In genomic region chr3:134625885-134626741, GRCh38 we compare ENCODE assay signal across 20 cellular contexts. TPM values are rescaled to one million over a fixed set of nuclear protein-coding genes. Genes with fewer than 3 reads are reported as not detected.
DNase-seq lines count a peak whose midpoint lies in the region; ATAC-seq and TF ChIP-seq lines count a peak whose summit lies in the region.
"Had no signal": no experiment of that assay in that cellular context is flagged by ENCODE, and none has a peak within 500 bp of the region (broad histone marks: within the 10 kb centered on the region; RNA-seq: fewer than 3 reads in every experiment).

No MANE protein-coding gene starts in this region.

- H3K4me2 ChIP-seq in neuronal stem cell (ENCODE audit: insufficient read depth, low read length, poor library complexity, severe bottlenecking): no peak overlapping the region
- H3K4me2 ChIP-seq: KMS-11 had no signal

- no peaks in the 10 kb centered on the region for H3K79me1 ChIP-seq in neuronal stem cell (ENCODE audit: low read depth, low read length)

- no peak overlapping the region for H3K27ac Mint-ChIP-seq in effector memory CD8-positive, alpha-beta T cell
- H3K27ac Mint-ChIP-seq: IgD-negative memory B cell had no signal

- peaks cover 0 to 9% of the 10 kb centered on the region in 2 donors for H3K9me3 Mint-ChIP-seq in effector memory CD8-positive, alpha-beta T cell

- H4K8ac ChIP-seq in neuronal stem cell (ENCODE audit: low read depth, low read length): no peak overlapping the region

- H4K91ac ChIP-seq in neuronal stem cell (ENCODE audit: low read depth, low read length, poor library complexity): no peak overlapping the region

- H2BK120ac ChIP-seq in neuronal stem cell (ENCODE audit: low read depth, low read length): no peak overlapping the region

- no peak overlapping the region for H3K4me3 Mint-ChIP-seq in effector memory CD8-positive, alpha-beta T cell
- H3K4me3 Mint-ChIP-seq: IgD-negative memory B cell had no signal

- no peak overlapping the region for H3K4me3 ChIP-seq in coronary artery
- H3K4me3 ChIP-seq in neuronal stem cell (ENCODE audit: low read length in 2 of 2): no peak overlapping the region
- H3K4me3 ChIP-seq in vagina: no peak overlapping the region
- H3K4me3 ChIP-seq: SJSA1 had no signal

- DNase-seq in cardiac septum (ENCODE audit: low spot score) (peak; percentile 51), left cardiac atrium (no peak), coronary artery (ENCODE audit: low spot score) (peak; percentile 53), neuronal stem cell (ENCODE audit: low spot score) (no peak), vagina (ENCODE audit: extremely low spot score in 2 of 2) (peak; percentile 71 to 90), DMS 273 treated with DMSO at 0.1 percent for 48 hours (lab: John Stamatoyannopoulos, UW) (no peak), SIG-M5 (lab: John Stamatoyannopoulos, UW) (no peak)
- no peak for DNase-seq in effector memory CD8-positive, alpha-beta T cell
- DNase-seq: GOT3, HCEC 1CT, MM.1S, NCI-H187, NCI-H2107, NCI-H524, NCI-H774, PC-3 had no signal

- intact Hi-C loops in cardiac septum (cut with DNase I) (no loop called here), left cardiac atrium (cut with DNase I) (no loop called here), vagina (cut with DNase I) (no loop called here)

- no peak overlapping the region for H3K9ac ChIP-seq in neuronal stem cell (ENCODE audit: low read depth, low read length, poor library complexity)
- H3K9ac ChIP-seq: KMS-11 had no signal

- no peak overlapping the region for H2BK15ac ChIP-seq in neuronal stem cell (ENCODE audit: low read length)

- H3K27me3 ChIP-seq in neuronal stem cell (ENCODE audit: control insufficient read depth in 3 of 3, insufficient read depth in 3 of 3, low read depth in 1 of 3, low read length in 3 of 3): no peaks in the 10 kb centered on the region
- no peaks in the 10 kb centered on the region for H3K27me3 ChIP-seq in vagina
- H3K27me3 ChIP-seq: SJSA1 had no signal

- H2BK5ac ChIP-seq in neuronal stem cell (ENCODE audit: low read length): peak overlapping the region; percentile 43

- H3K18ac ChIP-seq in neuronal stem cell (ENCODE audit: low read length): no peak overlapping the region

- ATAC-seq in left cardiac atrium: no peak
- ATAC-seq in effector memory CD8-positive, alpha-beta T cell (replicated peaks): no peak
- ATAC-seq: PC-3 had no signal

- no peak for TF ChIP-seq POLR2A in vagina (IDR thresholded peaks at IDR 0.05)

- no peaks in the 10 kb centered on the region for H3K36me3 Mint-ChIP-seq in effector memory CD8-positive, alpha-beta T cell (ENCODE audit: insufficient read depth)
- H3K36me3 Mint-ChIP-seq: IgD-negative memory B cell had no signal

- H3K27ac ChIP-seq in coronary artery: no peak overlapping the region
- no peak overlapping the region for H3K27ac ChIP-seq in neuronal stem cell (replicated peaks; ENCODE audit: low read length)
- H3K27ac ChIP-seq in vagina: no peak overlapping the region
- H3K27ac ChIP-seq: KMS-11, SJSA1 had no signal

- no peak overlapping the region for H3K23ac ChIP-seq in neuronal stem cell (ENCODE audit: low read depth, low read length, poor library complexity)

- no peaks in the 10 kb centered on the region for H3K4me1 Mint-ChIP-seq in effector memory CD8-positive, alpha-beta T cell (ENCODE audit: low read depth in 2 of 2)
- H3K4me1 Mint-ChIP-seq: IgD-negative memory B cell had no signal

- H2AK5ac ChIP-seq in neuronal stem cell (ENCODE audit: low read depth, low read length): no peak overlapping the region

- H2AFZ ChIP-seq in neuronal stem cell (ENCODE audit: low read length): no peak overlapping the region

- H3K27me3 Mint-ChIP-seq in effector memory CD8-positive, alpha-beta T cell: peaks cover 8 to 20% of the 10 kb centered on the region in 2 donors

- H2BK12ac ChIP-seq in neuronal stem cell (ENCODE audit: low read length): no peak overlapping the region

- H3K4ac ChIP-seq in neuronal stem cell (ENCODE audit: low read length): no peak overlapping the region

- WGBS in neuronal stem cell (ENCODE audit: extremely low coverage in 2 of 2, insufficient read length in 2 of 2, insufficient replicate concordance in 1 of 2), 2 donors: no CpG with 5 or more reads among the region's 5 CpGs

- H3K36me3 ChIP-seq in neuronal stem cell (replicated peaks in 1 of 2; ENCODE audit: control insufficient read depth in 2 of 2, insufficient read depth in 2 of 2, low read length in 2 of 2): no peaks in the 10 kb centered on the region
- no peaks in the 10 kb centered on the region for H3K36me3 ChIP-seq in vagina
- H3K36me3 ChIP-seq: SJSA1 had no signal

- H3K4me1 ChIP-seq in neuronal stem cell (ENCODE audit: control insufficient read depth in 2 of 2, insufficient read depth in 1 of 2, low read depth in 1 of 2, low read length in 2 of 2): no peaks in the 10 kb centered on the region
- H3K4me1 ChIP-seq in vagina: no peaks in the 10 kb centered on the region
- H3K4me1 ChIP-seq: SJSA1 had no signal

- H3K14ac ChIP-seq in neuronal stem cell (ENCODE audit: low read length): no peak overlapping the region

- H3K9me3 ChIP-seq in neuronal stem cell (replicated peaks in 1 of 2; ENCODE audit: control insufficient read depth in 2 of 2, insufficient read depth in 1 of 2, low read depth in 1 of 2, low read length in 2 of 2): peaks cover 0 to 3% of the 10 kb centered on the region in 2 donors
- H3K9me3 ChIP-seq in vagina: no peaks in the 10 kb centered on the region
- H3K9me3 ChIP-seq: SJSA1 had no signal

- TF ChIP-seq CTCF in coronary artery (IDR thresholded peaks at IDR 0.05) (no peak), vagina (IDR thresholded peaks at IDR 0.05) (no peak)

RNA-seq across cellular contexts. Expression of gene KY, which starts 24.7 kb away (rescaled TPM):
- total RNA-seq in cardiac septum (3.9 TPM), left cardiac atrium (under 1 TPM in 1 of 2 donors, not detected in 1; 0.21 TPM), vagina (3.7 TPM)
- polyA plus RNA-seq in neuronal stem cell (2013, experiment 1 of 2): 0.04 TPM
- 0.03 TPM for polyA plus RNA-seq in neuronal stem cell (2013, experiment 2 of 2)
- total RNA-seq: A172 had no signal
- polyA plus RNA-seq: IgD-negative memory B cell had no signal

Comparison
In these comparisons a context has a peak if more than half of its experiments do, and no peak if none do; other contexts are left out.
1. DNase-seq: peak in cardiac septum (single experiment), coronary artery (single experiment) and vagina (2 of 2); none in left cardiac atrium (single experiment), neuronal stem cell (single experiment), DMS 273 treated with DMSO at 0.1 percent for 48 hours (single experiment), SIG-M5 (single experiment) and effector memory CD8-positive, alpha-beta T cell (0 of 3).